In the genomic region with DNA sequence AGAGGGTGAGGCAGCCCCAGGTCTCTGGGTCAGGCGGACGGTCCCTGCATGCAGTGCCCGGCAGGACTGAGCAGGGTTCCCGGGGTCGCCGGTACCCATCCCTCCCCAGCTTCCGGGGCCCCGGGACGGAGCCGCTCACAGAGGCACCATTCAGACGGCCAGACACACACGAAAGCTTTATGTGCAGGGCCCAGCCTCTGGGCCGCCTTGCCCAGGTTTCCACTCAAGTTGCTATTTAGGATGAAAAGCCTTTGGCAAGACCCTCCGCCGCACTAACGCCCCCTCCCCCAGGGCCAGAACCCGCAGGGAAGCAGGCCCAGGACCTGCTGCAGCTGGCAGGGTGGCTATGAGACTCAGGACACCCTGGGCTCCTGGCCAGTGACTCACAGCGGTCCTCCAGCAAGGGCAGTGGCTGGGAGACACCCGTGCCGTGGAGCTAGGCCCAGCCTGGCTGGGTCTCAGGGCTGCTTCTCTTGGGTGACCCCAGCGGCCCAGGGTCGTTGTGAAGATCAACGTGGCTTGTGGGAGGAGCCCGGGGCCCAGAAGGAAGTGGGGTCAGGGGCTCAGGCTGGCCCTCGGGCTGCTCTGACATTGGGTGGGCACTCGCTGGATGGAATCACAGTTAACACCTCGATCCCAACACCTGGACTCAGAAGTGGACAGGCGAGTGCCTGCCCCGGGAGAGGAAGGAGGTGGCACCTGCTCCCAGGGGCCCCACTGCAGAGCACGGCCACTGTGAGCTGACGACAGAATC, we compare ENCODE assay signal across 17 cellular contexts.
DNase-seq lines count a peak whose midpoint lies in the region; ATAC-seq and TF ChIP-seq lines count a peak whose summit lies in the region.
"Had no signal": no experiment of that assay in that cellular context is flagged by ENCODE, and none has a peak within 500 bp of the region (broad histone marks: within the 10 kb centered on the region; RNA-seq: fewer than 3 reads in every experiment).

No MANE protein-coding gene starts in this region.

- no peak for ATAC-seq in GM19035 (IDR thresholded peaks at IDR 0.05; ENCODE audit: unreplicated experiment)
- ATAC-seq in GM21423 (IDR thresholded peaks at IDR 0.05; ENCODE audit: unreplicated experiment) = no peak
- ATAC-seq: activated CD8-positive, alpha-beta T cell treated with anti-CD3 and anti-CD28 coated beads for 36 hours; activated naive CD8-positive, alpha-beta T cell treated with anti-CD3 and anti-CD28 coated beads, Interleukin-2, amount 50 U/mL, for 24 hours; activated T-cell treated with anti-CD3 and anti-CD28 coated beads, Interleukin-2, amount 50 U/mL, for 72 hours had no signal

- H3K9ac ChIP-seq in NT2/D1 (ENCODE audit: insufficient read length, low read depth) = peak overlapping the region; percentile 32

- no peak overlapping the region for H3K4me3 ChIP-seq in NT2/D1 (ENCODE audit: insufficient read length, low read depth)
- H3K4me3 ChIP-seq in fibroblast of mammary gland (ENCODE audit: control insufficient read depth, low read depth, low read length) = no peak overlapping the region

- TF ChIP-seq CTCF in fibroblast of mammary gland (conservative IDR thresholded peaks at IDR 0.05; ENCODE audit: control insufficient read depth, insufficient read depth, low read depth, low read length) = no peak

- peaks cover 31% of the 10 kb centered on the region for H3K4me1 ChIP-seq in NT2/D1 (ENCODE audit: insufficient read depth, insufficient read length)

- no peaks in the 10 kb centered on the region for H3K9me3 ChIP-seq in NT2/D1 (ENCODE audit: insufficient read depth, low read length)

- H3K36me3 ChIP-seq in NT2/D1 (ENCODE audit: insufficient read depth, insufficient read length, low read length) = peaks cover 41% of the 10 kb centered on the region

- H3K27me3 ChIP-seq in NT2/D1 (ENCODE audit: insufficient read depth, insufficient read length) = peaks cover 15% of the 10 kb centered on the region

- DNase-seq in ELR (ENCODE audit: low read depth) (peak; percentile 45), NT2/D1 (ENCODE audit: low read depth, low spot score) (no peak), fibroblast of mammary gland (ENCODE audit: low read depth) (peak; percentile 37), nucleus accumbens (lab: John Stamatoyannopoulos, UW) (peak in 51 of 56 donors; percentile 18 to 85 (median 55)), NCI-H1092 (lab: John Stamatoyannopoulos, UW) (no peak)
- no peak for DNase-seq in activated effector memory CD4-positive, alpha-beta T cell treated with anti-CD3 and anti-CD28 coated beads, Interleukin-2, amount 50 U/mL, for 16 hours
- DNase-seq: activated CD8-positive, alpha-beta T cell treated with anti-CD3 and anti-CD28 coated beads for 36 hours; activated naive CD8-positive, alpha-beta T cell treated with anti-CD3 and anti-CD28 coated beads, Interleukin-2, amount 50 U/mL, for 24 hours; activated T-cell treated with anti-CD3 and anti-CD28 coated beads, Interleukin-2, amount 50 U/mL, for 72 hours; EL; endodermal cell; NCI-H2171; NCI-H82; RPMI8226; stimulated activated CD4-positive, alpha-beta T cell treated with anti-CD3 and anti-CD28 coated beads, Interleukin-2, amount 100 ng/mL, for 48 hours had no signal

Comparison
In these comparisons a context has a peak if more than half of its experiments do, and no peak if none do; other contexts are left out.
1. DNase-seq: peak in ELR (single experiment), fibroblast of mammary gland (single experiment) and nucleus accumbens (51 of 56); none in NT2/D1 (single experiment), NCI-H1092 (single experiment) and activated effector memory CD4-positive, alpha-beta T cell treated with anti-CD3 and anti-CD28 coated beads, Interleukin-2, amount 50 U/mL, for 16 hours (single experiment).